Comparison of ENCODE assay signal across 34 cellular contexts in the genomic region with DNA sequence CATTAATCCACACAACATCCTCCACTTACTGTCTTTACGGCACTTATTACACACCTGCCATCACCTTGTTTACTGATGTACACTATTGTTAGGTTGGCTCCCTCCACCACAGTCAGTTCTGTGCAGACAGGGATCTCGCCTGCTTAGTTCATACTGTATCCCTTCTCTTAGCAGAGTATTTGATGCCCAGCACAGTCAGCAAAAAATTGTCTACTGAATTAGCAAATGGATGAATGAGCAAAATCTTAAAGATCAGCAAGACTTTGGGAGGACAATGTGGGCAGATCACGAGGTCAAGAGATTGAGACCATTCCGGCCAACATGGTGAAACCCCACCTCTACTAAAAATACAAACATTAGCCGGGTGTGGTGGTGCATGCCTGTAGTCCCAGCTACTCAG.
"Had no signal": no experiment of that assay in that cellular context is flagged by ENCODE, and none has a peak within 500 bp of the region (broad histone marks: within the 10 kb centered on the region; RNA-seq: fewer than 3 reads in every experiment).

No MANE protein-coding gene starts in this region.

- H3K4me3 Mint-ChIP-seq: activated CD4-positive, alpha-beta memory T cell treated with anti-CD3 and anti-CD28 coated beads for 36 hours; activated CD8-positive, alpha-beta memory T cell treated with anti-CD3 and anti-CD28 coated beads, Interleukin-2, amount 10 ng/mL, durations not matched to agents 7 days and 5 days; activated CD8-positive, alpha-beta T cell treated with anti-CD3 and anti-CD28 coated beads, Interleukin-2, amount 10 ng/mL, durations not matched to agents 7 days and 5 days; activated naive CD4-positive, alpha-beta T cell treated with anti-CD3 and anti-CD28 coated beads for 36 hours; activated naive CD4-positive, alpha-beta T cell treated with anti-CD3 and anti-CD28 coated beads, Interleukin-2, amount 50 U/mL, for 24 hours; activated naive CD8-positive, alpha-beta T cell treated with anti-CD3 and anti-CD28 coated beads for 36 hours; activated naive CD8-positive, alpha-beta T cell treated with anti-CD3 and anti-CD28 coated beads, Interleukin-2, amount 50 U/mL, for 24 hours; activated T-helper 1 cell treated with anti-CD3 and anti-CD28 coated beads, Interleukin-12 subunit alpha, Interleukin-12 subunit beta, Interleukin-2, Interleukin-4 antibody, amounts not matched to agents 30 ng/mL and 10 ng/mL and 1 ng/mL, durations not matched to agents 14 hours and 24 hours and 36 hours; WTC11 had no signal

- H2AFZ ChIP-seq: hepatocyte had no signal

- H3K36me3 ChIP-seq: adrenal gland, esophagus squamous epithelium, gastroesophageal sphincter, heart right ventricle had no signal

- H3K36me3 Mint-ChIP-seq: activated CD4-positive, alpha-beta memory T cell treated with anti-CD3 and anti-CD28 coated beads for 36 hours; activated CD8-positive, alpha-beta memory T cell treated with anti-CD3 and anti-CD28 coated beads, Interleukin-2, amount 10 ng/mL, durations not matched to agents 7 days and 5 days; activated naive CD4-positive, alpha-beta T cell treated with anti-CD3 and anti-CD28 coated beads, Interleukin-2, amount 50 U/mL, for 24 hours; activated naive CD8-positive, alpha-beta T cell treated with anti-CD3 and anti-CD28 coated beads for 36 hours; WTC11 had no signal

- DNase-seq: activated CD4-positive, alpha-beta memory T cell treated with anti-CD3 and anti-CD28 coated beads for 36 hours; activated CD4-positive, alpha-beta T cell treated with anti-CD3 and anti-CD28 coated beads for 1 hour; activated CD4-positive, alpha-beta T cell treated with anti-CD3 and anti-CD28 coated beads for 4 hours; activated CD8-positive, alpha-beta memory T cell treated with anti-CD3 and anti-CD28 coated beads, Interleukin-2, amount 10 ng/mL, durations not matched to agents 7 days and 5 days; activated CD8-positive, alpha-beta memory T cell treated with anti-CD3 and anti-CD28 coated beads, Interleukin-2, amount 50 U/mL, for 4 hours; activated CD8-positive, alpha-beta T cell treated with anti-CD3 and anti-CD28 coated beads, Interleukin-2, amount 10 ng/mL, durations not matched to agents 7 days and 5 days; activated effector memory CD4-positive, alpha-beta T cell treated with anti-CD3 and anti-CD28 coated beads, Interleukin-2, amount 50 U/mL, for 16 hours; activated naive CD4-positive, alpha-beta T cell treated with anti-CD3 and anti-CD28 coated beads for 36 hours; activated naive CD8-positive, alpha-beta T cell treated with anti-CD3 and anti-CD28 coated beads for 36 hours; activated naive CD8-positive, alpha-beta T cell treated with anti-CD3 and anti-CD28 coated beads, Interleukin-2, amount 50 U/mL, for 24 hours; activated T-cell treated with anti-CD3 and anti-CD28 coated beads, Interleukin-2, amount 50 U/mL, for 1 hour; activated T-cell treated with anti-CD3 and anti-CD28 coated beads, Interleukin-2, amount 50 U/mL, for 48 hours; adrenal gland; amygdala; aorta; body of pancreas; caudate nucleus; cortex of kidney; dermis blood vessel endothelial cell; effector CD4-positive, alpha-beta T cell; esophagus squamous epithelium; foreskin melanocyte; heart right ventricle; T-helper 2 cell had no signal

- H3K4me1 ChIP-seq: adrenal gland, body of pancreas, esophagus squamous epithelium, gastroesophageal sphincter, heart right ventricle had no signal

- H3K27me3 ChIP-seq: adrenal gland, body of pancreas, gastroesophageal sphincter, hepatocyte had no signal

- H3K27ac Mint-ChIP-seq: activated CD4-positive, alpha-beta memory T cell treated with anti-CD3 and anti-CD28 coated beads for 36 hours; activated CD8-positive, alpha-beta memory T cell treated with anti-CD3 and anti-CD28 coated beads, Interleukin-2, amount 10 ng/mL, durations not matched to agents 7 days and 5 days; activated CD8-positive, alpha-beta T cell treated with anti-CD3 and anti-CD28 coated beads, Interleukin-2, amount 10 ng/mL, durations not matched to agents 7 days and 5 days; activated naive CD4-positive, alpha-beta T cell treated with anti-CD3 and anti-CD28 coated beads for 36 hours; activated naive CD4-positive, alpha-beta T cell treated with anti-CD3 and anti-CD28 coated beads, Interleukin-2, amount 50 U/mL, for 24 hours; activated naive CD8-positive, alpha-beta T cell treated with anti-CD3 and anti-CD28 coated beads for 36 hours; activated naive CD8-positive, alpha-beta T cell treated with anti-CD3 and anti-CD28 coated beads, Interleukin-2, amount 50 U/mL, for 24 hours; activated T-helper 1 cell treated with anti-CD3 and anti-CD28 coated beads, Interleukin-12 subunit alpha, Interleukin-12 subunit beta, Interleukin-2, Interleukin-4 antibody, amounts not matched to agents 30 ng/mL and 10 ng/mL and 1 ng/mL, durations not matched to agents 14 hours and 24 hours and 36 hours; activated T-helper 2 cell treated with anti-CD3 and anti-CD28 coated beads, Interferon-gamma antibody, Interleukin-2, Interleukin-4, amounts not matched to agents 10 μg/mL and 5 μg/mL and 100 μg/mL, durations not matched to agents 14 hours and 24 hours and 36 hours; WTC11 had no signal

- H3K4me2 ChIP-seq: hepatocyte had no signal

- ATAC-seq: activated CD8-positive, alpha-beta memory T cell treated with anti-CD3 and anti-CD28 coated beads, Interleukin-2, amount 10 ng/mL, durations not matched to agents 7 days and 5 days; activated CD8-positive, alpha-beta T cell treated with anti-CD3 and anti-CD28 coated beads, Interleukin-2, amount 10 ng/mL, durations not matched to agents 7 days and 5 days; activated naive CD8-positive, alpha-beta T cell treated with anti-CD3 and anti-CD28 coated beads, Interleukin-2, amount 50 U/mL, for 24 hours; body of pancreas; gastroesophageal sphincter; heart right ventricle; WTC11 had no signal

- H3K4me3 ChIP-seq: adrenal gland, body of pancreas, esophagus squamous epithelium, gastroesophageal sphincter, heart right ventricle, hepatocyte had no signal

- H3K79me2 ChIP-seq: hepatocyte had no signal

- H3K9me3 ChIP-seq: adrenal gland, body of pancreas, esophagus squamous epithelium, gastroesophageal sphincter, heart right ventricle had no signal

- FAIRE-seq: colon, endometrium, endothelial cell of umbilical vein, TTC549 had no signal

- H3K4me1 Mint-ChIP-seq: activated CD8-positive, alpha-beta memory T cell treated with anti-CD3 and anti-CD28 coated beads, Interleukin-2, amount 10 ng/mL, durations not matched to agents 7 days and 5 days; activated naive CD4-positive, alpha-beta T cell treated with anti-CD3 and anti-CD28 coated beads, Interleukin-2, amount 50 U/mL, for 24 hours; activated naive CD8-positive, alpha-beta T cell treated with anti-CD3 and anti-CD28 coated beads for 36 hours had no signal

- H3K9me3 Mint-ChIP-seq: activated CD4-positive, alpha-beta memory T cell treated with anti-CD3 and anti-CD28 coated beads for 36 hours; activated naive CD4-positive, alpha-beta T cell treated with anti-CD3 and anti-CD28 coated beads for 36 hours; activated naive CD4-positive, alpha-beta T cell treated with anti-CD3 and anti-CD28 coated beads, Interleukin-2, amount 50 U/mL, for 24 hours; activated naive CD8-positive, alpha-beta T cell treated with anti-CD3 and anti-CD28 coated beads for 36 hours; activated naive CD8-positive, alpha-beta T cell treated with anti-CD3 and anti-CD28 coated beads, Interleukin-2, amount 50 U/mL, for 24 hours; activated T-helper 1 cell treated with anti-CD3 and anti-CD28 coated beads, Interleukin-12 subunit alpha, Interleukin-12 subunit beta, Interleukin-2, Interleukin-4 antibody, amounts not matched to agents 30 ng/mL and 10 ng/mL and 1 ng/mL, durations not matched to agents 14 hours and 24 hours and 36 hours; activated T-helper 2 cell treated with anti-CD3 and anti-CD28 coated beads, Interferon-gamma antibody, Interleukin-2, Interleukin-4, amounts not matched to agents 10 μg/mL and 5 μg/mL and 100 μg/mL, durations not matched to agents 14 hours and 24 hours and 36 hours; WTC11 had no signal
